Comparison of ENCODE assay signal across 1 cellular context in the genomic region with DNA sequence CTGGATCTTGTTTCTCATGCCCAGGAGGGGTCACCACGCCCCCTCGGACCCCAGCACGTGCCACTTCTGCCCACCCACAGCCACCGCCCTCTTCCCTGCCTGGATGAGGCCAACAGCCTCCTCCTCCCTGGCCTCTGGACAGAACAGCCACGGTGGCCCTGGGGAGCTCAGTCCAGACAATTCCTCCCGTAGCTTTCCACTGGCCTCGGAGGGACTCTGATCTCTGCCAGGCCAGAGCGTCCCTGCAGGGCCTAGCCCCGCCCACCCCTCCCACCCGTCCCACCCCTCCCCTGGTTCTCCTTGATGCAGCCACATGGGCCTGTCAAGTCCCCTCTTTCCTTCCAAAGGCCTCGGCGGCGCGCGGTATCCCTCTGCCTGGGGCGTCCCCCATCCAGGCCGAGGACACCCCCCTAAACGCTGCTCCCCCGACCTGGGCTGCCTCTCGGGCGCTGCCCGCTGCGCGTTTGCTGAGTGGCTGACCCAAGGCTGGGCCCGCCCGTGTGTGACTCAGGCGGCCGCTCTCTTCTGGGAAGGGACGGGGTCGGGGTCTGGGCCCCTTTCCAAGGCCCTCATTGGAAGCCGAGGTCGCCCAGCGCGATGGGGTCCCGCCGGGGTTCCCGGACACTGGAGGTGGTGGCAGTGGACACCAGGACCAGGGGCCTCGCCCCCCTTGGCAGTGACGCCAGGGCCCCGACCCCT.
TF ChIP-seq lines count a peak whose summit lies in the region.

No MANE protein-coding gene starts in this region.

TF ChIP-seq in HepG2, 621 proteins besides CTCF, POLR2A, EP300 and RAD21 (continued from another document and continues in another):
- TF ChIP-seq HBP1 (CRISPR knock-in tag; IDR thresholded peaks at IDR 0.05; ENCODE audit: low read depth) (0 out of 2 replicates have a peak, but pooled peaks have one; percentile 28), ZNF629 (CRISPR knock-in tag; conservative IDR thresholded peaks at IDR 0.05) (no peak), AKAP8 (CRISPR knock-in tag; IDR thresholded peaks at IDR 0.05) (peak; percentile 86), KAT7 (CRISPR knock-in tag; IDR thresholded peaks at IDR 0.05; ENCODE audit: borderline replicate concordance) (peak; percentile 32; the same call in 1 of the 2 replicates), DPF2 (CRISPR knock-in tag; IDR thresholded peaks at IDR 0.05; ENCODE audit: borderline replicate concordance, low read depth) (no peak), ATRX (CRISPR knock-in tag; IDR thresholded peaks at IDR 0.05; ENCODE audit: borderline replicate concordance) (no peak), ZNF331 (CRISPR knock-in tag; IDR thresholded peaks at IDR 0.05) (peak; percentile 97), NFIB (CRISPR knock-in tag; IDR thresholded peaks at IDR 0.05; ENCODE audit: borderline replicate concordance) (no peak), GPBP1L1 (CRISPR knock-in tag; IDR thresholded peaks at IDR 0.05) (no peak), ZNF337 (CRISPR knock-in tag; IDR thresholded peaks at IDR 0.05; ENCODE audit: borderline replicate concordance, low read depth) (no peak), SNRNP70 (IDR thresholded peaks at IDR 0.05; ENCODE audit: low read depth, low read length) (no peak), ZNF784 (CRISPR knock-in tag; IDR thresholded peaks at IDR 0.05; ENCODE audit: borderline replicate concordance) (no peak), ZNF317 (CRISPR knock-in tag; IDR thresholded peaks at IDR 0.05) (peak; percentile 11; the same call in 1 of the 2 replicates), ZNF788 (CRISPR knock-in tag; IDR thresholded peaks at IDR 0.05; ENCODE audit: borderline replicate concordance) (peak; percentile 39; the same call in 1 of the 2 replicates), RXRA (CRISPR knock-in tag; IDR thresholded peaks at IDR 0.05) (no peak), ISL2 (CRISPR knock-in tag; IDR thresholded peaks at IDR 0.05) (no peak), FOXA1 (IDR thresholded peaks at IDR 0.05) (no peak), FOXA1 (CRISPR knock-in tag; IDR thresholded peaks at IDR 0.05) (0 out of 2 replicates have a peak, but pooled peaks have one; percentile 6), SMAD9 (CRISPR knock-in tag; IDR thresholded peaks at IDR 0.05) (no peak), HNF4A (CRISPR knock-in tag; IDR thresholded peaks at IDR 0.05) (peak; percentile 78), HES4 (CRISPR knock-in tag; IDR thresholded peaks at IDR 0.05; ENCODE audit: borderline replicate concordance) (no peak), ZNF10 (CRISPR knock-in tag; IDR thresholded peaks at IDR 0.05; ENCODE audit: borderline replicate concordance, low read depth) (no peak), ZNF766 (CRISPR knock-in tag; IDR thresholded peaks at IDR 0.05; ENCODE audit: borderline replicate concordance) (no peak), ZNF674 (CRISPR knock-in tag; IDR thresholded peaks at IDR 0.05; ENCODE audit: low read depth) (no peak), NR3C1 (CRISPR knock-in tag; IDR thresholded peaks at IDR 0.05) (no peak), SRSF1 (optimal IDR thresholded peaks at IDR 0.05; ENCODE audit: low read depth, low read length) (no peak), LBX2 (CRISPR knock-in tag; IDR thresholded peaks at IDR 0.05; ENCODE audit: borderline replicate concordance) (no peak), MTERF4 (CRISPR knock-in tag; IDR thresholded peaks at IDR 0.05) (no peak), KDM5B (CRISPR knock-in tag; IDR thresholded peaks at IDR 0.05; ENCODE audit: borderline replicate concordance) (peak; percentile 45; the same call in 1 of the 2 replicates), ZFP82 (CRISPR knock-in tag; IDR thresholded peaks at IDR 0.05; ENCODE audit: borderline replicate concordance) (peak; percentile 52; the same call in 1 of the 2 replicates), ZBTB20 (CRISPR knock-in tag; IDR thresholded peaks at IDR 0.05; ENCODE audit: borderline replicate concordance, low read depth) (no peak), BORCS8-MEF2B (CRISPR knock-in tag; IDR thresholded peaks at IDR 0.05) (no peak), ZNF274 (CRISPR knock-in tag; IDR thresholded peaks at IDR 0.05) (no peak), RFX5 (IDR thresholded peaks at IDR 0.05; ENCODE audit: low read depth, low read length) (no peak), TGIF2 (CRISPR knock-in tag; IDR thresholded peaks at IDR 0.05) (no peak; the same call in 1 of the 2 replicates), MBD4 (IDR thresholded peaks at IDR 0.05; ENCODE audit: borderline replicate concordance, low read length) (no peak), ZMYM3 (CRISPR knock-in tag; IDR thresholded peaks at IDR 0.05) (peak; percentile 57; the same call in 1 of the 2 replicates), SALL1 (CRISPR knock-in tag; IDR thresholded peaks at IDR 0.05) (peak; percentile 63; the same call in 1 of the 2 replicates), ZBTB49 (CRISPR knock-in tag; IDR thresholded peaks at IDR 0.05; ENCODE audit: borderline replicate concordance) (no peak), ZNF24 (IDR thresholded peaks at IDR 0.05) (no peak), SOX13 (IDR thresholded peaks at IDR 0.05) (no peak), SOX13 (CRISPR knock-in tag; conservative IDR thresholded peaks at IDR 0.05 in 1 of 2, IDR thresholded peaks at IDR 0.05 in 1 of 2) (peak in 1 of 2 experiments; percentile 42; a peak in 1 of 4 replicates), HIVEP1 (CRISPR knock-in tag; IDR thresholded peaks at IDR 0.05) (no peak), ZNF816 (CRISPR knock-in tag; IDR thresholded peaks at IDR 0.05; ENCODE audit: borderline replicate concordance) (0 out of 2 replicates have a peak, but pooled peaks have one; percentile 39), BRF2 (CRISPR knock-in tag; IDR thresholded peaks at IDR 0.05) (no peak), ZNF367 (CRISPR knock-in tag; IDR thresholded peaks at IDR 0.05; ENCODE audit: borderline replicate concordance) (no peak), MXD1 (CRISPR knock-in tag; IDR thresholded peaks at IDR 0.05) (no peak), WIZ (CRISPR knock-in tag; IDR thresholded peaks at IDR 0.05) (0 out of 2 replicates have a peak, but pooled peaks have one; percentile 54), ATF4 (CRISPR knock-in tag; IDR thresholded peaks at IDR 0.05) (no peak; a peak in 1 of 4 replicates), MTF1 (CRISPR knock-in tag; IDR thresholded peaks at IDR 0.05) (no peak), ZNF543 (CRISPR knock-in tag; IDR thresholded peaks at IDR 0.05) (no peak; the same call in 1 of the 2 replicates), GATA4 (IDR thresholded peaks at IDR 0.05; ENCODE audit: borderline replicate concordance, low read depth) (no peak)
- TF ChIP-seq, protein P1, sequence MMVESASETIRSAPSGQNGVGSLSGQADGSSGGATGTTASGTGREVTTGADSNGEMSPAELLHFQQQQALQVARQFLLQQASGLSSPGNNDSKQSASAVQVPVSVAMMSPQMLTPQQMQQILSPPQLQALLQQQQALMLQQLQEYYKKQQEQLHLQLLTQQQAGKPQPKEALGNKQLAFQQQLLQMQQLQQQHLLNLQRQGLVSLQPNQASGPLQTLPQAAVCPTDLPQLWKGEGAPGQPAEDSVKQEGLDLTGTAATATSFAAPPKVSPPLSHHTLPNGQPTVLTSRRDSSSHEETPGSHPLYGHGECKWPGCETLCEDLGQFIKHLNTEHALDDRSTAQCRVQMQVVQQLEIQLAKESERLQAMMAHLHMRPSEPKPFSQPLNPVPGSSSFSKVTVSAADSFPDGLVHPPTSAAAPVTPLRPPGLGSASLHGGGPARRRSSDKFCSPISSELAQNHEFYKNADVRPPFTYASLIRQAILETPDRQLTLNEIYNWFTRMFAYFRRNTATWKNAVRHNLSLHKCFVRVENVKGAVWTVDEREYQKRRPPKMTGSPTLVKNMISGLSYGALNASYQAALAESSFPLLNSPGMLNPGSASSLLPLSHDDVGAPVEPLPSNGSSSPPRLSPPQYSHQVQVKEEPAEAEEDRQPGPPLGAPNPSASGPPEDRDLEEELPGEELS (CRISPR knock-in tag; IDR thresholded peaks at IDR 0.05) = peak; percentile 18; the same call in 1 of the 2 replicates
- TF ChIP-seq, protein P2, sequence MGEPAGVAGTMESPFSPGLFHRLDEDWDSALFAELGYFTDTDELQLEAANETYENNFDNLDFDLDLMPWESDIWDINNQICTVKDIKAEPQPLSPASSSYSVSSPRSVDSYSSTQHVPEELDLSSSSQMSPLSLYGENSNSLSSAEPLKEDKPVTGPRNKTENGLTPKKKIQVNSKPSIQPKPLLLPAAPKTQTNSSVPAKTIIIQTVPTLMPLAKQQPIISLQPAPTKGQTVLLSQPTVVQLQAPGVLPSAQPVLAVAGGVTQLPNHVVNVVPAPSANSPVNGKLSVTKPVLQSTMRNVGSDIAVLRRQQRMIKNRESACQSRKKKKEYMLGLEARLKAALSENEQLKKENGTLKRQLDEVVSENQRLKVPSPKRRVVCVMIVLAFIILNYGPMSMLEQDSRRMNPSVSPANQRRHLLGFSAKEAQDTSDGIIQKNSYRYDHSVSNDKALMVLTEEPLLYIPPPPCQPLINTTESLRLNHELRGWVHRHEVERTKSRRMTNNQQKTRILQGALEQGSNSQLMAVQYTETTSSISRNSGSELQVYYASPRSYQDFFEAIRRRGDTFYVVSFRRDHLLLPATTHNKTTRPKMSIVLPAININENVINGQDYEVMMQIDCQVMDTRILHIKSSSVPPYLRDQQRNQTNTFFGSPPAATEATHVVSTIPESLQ (CRISPR knock-in tag; conservative IDR thresholded peaks at IDR 0.05) = no peak
